13 cellular contexts compared by ENCODE assay signal in the genomic region with DNA sequence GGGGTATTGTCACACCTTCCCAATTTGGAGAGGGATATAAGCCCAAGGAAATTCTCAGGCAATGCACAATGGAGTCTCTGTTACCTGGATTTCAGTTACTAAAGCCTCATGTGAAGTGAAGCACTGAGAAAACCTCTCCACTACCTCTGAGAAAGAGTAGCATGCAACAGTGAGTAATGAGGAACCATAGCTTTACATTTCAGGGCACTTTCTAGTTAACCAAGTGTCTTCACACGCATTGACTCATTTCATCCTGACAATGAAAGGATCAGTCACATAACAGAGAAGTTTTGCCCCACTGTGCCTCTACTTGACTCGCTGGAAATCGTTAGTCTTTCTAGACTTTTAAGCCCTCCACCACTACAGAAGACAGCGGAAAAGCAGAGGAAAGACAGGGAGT.
DNase-seq lines count a peak whose midpoint lies in the region; ATAC-seq and TF ChIP-seq lines count a peak whose summit lies in the region.
"Had no signal": no experiment of that assay in that cellular context is flagged by ENCODE, and none has a peak within 500 bp of the region (broad histone marks: within the 10 kb centered on the region; RNA-seq: fewer than 3 reads in every experiment).

No MANE protein-coding gene starts in this region.

- H3K4me3 ChIP-seq in GM06990 (replicated peaks; ENCODE audit: low read depth, low read length) (no peak overlapping the region), upper lobe of right lung (no peak overlapping the region)
- H3K4me3 ChIP-seq: smooth muscle cell had no signal

- peak; percentile 82 for DNase-seq in GM06990 (ENCODE audit: extremely low read depth, insufficient read length)
- no peak for DNase-seq in A172 (ENCODE audit: low spot score)
- no peak for DNase-seq in mesenteric fat pad (ENCODE audit: low spot score)
- no peak for DNase-seq in upper lobe of right lung
- no peak for DNase-seq in NCI-H2171 treated with DMSO at 0.1 percent for 48 hours (lab: John Stamatoyannopoulos, UW)
- DNase-seq: activated CD4-positive, alpha-beta T cell treated with anti-CD3 and anti-CD28 coated beads, Interleukin-2, amount 10 ng/mL, durations not matched to agents 24 days and 14 days; NCI-H1694 treated with DMSO at 0.1 percent for 48 hours; SHP77 treated with DMSO at 0.1 percent for 48 hours; stimulated activated naive CD8-positive, alpha-beta T cell treated with anti-CD3 and anti-CD28 coated beads, Interleukin-15, Interleukin-2, amounts not matched to agents 100 U/mL and 50 U/mL, for 24 hours had no signal

- no peaks in the 10 kb centered on the region for H3K9me3 ChIP-seq in upper lobe of right lung

- no peaks in the 10 kb centered on the region for H3K27me3 ChIP-seq in GM06990 (replicated peaks; ENCODE audit: control insufficient read depth, insufficient read depth, low read length)
- no peaks in the 10 kb centered on the region for H3K27me3 ChIP-seq in upper lobe of right lung

- H3K36me3 ChIP-seq in GM06990 (ENCODE audit: control insufficient read depth, insufficient read depth, low read length), result no peaks in the 10 kb centered on the region
- H3K36me3 ChIP-seq in upper lobe of right lung, result no peaks in the 10 kb centered on the region

- ATAC-seq in GM19035 (IDR thresholded peaks at IDR 0.05; ENCODE audit: unreplicated experiment), result peak; percentile 46
- peak; percentile 63 for ATAC-seq in HG02610 (IDR thresholded peaks at IDR 0.05; ENCODE audit: unreplicated experiment)
- ATAC-seq in HG03439 (IDR thresholded peaks at IDR 0.05; ENCODE audit: unreplicated experiment), result peak; percentile 60
- ATAC-seq in upper lobe of right lung, result no peak
- ATAC-seq: stimulated activated naive CD8-positive, alpha-beta T cell treated with anti-CD3 and anti-CD28 coated beads, Interleukin-15, Interleukin-2, amounts not matched to agents 100 U/mL and 50 U/mL, for 24 hours had no signal

- TF ChIP-seq CTCF in GM06990 (IDR thresholded peaks at IDR 0.05; ENCODE audit: insufficient read depth, low read length, poor library complexity, severe bottlenecking) (no peak), upper lobe of right lung (IDR thresholded peaks at IDR 0.05) (no peak)

- no peak overlapping the region for H3K27ac ChIP-seq in upper lobe of right lung

- H3K4me1 ChIP-seq in upper lobe of right lung, result peaks cover 6% of the 10 kb centered on the region

- intact Hi-C loops in upper lobe of right lung (cut with DNase I), result no loop called here
